11 cellular contexts compared by ENCODE assay signal in the genomic region with DNA sequence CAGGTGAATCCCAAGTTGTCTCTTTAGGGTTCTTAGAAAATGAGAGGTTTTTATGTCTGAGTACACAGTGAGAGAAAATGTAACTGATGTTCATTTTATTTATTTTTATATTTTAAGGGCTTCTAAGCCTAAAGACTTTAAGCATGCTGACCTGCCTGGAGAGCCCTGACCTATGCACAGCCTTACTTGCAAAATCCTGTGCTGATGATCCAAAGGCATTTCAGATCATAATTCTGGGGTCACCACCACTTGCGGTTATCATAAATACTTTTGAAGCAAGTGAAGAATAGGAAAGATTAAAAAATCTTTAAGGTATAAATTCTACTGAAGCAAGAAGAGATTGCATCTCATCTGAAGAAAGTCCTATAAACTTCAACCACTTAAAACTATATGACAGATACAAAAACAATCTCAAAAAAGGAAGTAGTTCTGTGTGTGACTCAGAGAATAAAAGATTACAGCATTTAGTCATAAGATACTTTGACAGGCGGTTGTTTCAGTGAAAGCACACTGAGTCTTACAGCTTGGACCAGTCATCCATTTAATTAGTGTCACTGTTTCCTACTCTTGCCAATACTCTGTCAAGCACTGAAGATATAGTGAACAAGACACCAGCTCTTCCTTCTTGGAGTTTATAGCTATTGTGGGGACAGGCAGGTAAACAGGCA.
A peak's percentile ranks its signal among the peaks of the same experiment; 100 is the strongest.
DNase-seq lines count a peak whose midpoint lies in the region; ATAC-seq, FAIRE-seq and TF ChIP-seq lines count a peak whose summit lies in the region.
"Had no signal": no experiment of that assay in that cellular context is flagged by ENCODE, and none has a peak within 500 bp of the region (broad histone marks: within the 10 kb centered on the region; RNA-seq: fewer than 3 reads in every experiment).

No MANE protein-coding gene starts in this region.

- H3K9me3 Mint-ChIP-seq in activated T-helper 17 cell treated with anti-CD3 and anti-CD28 coated beads, Interleukin-2, amount 50 U/mL, for 72 hours: no peaks in the 10 kb centered on the region
- H3K9me3 Mint-ChIP-seq in immature natural killer cell: no peaks in the 10 kb centered on the region

- no peaks in the 10 kb centered on the region for H3K36me3 Mint-ChIP-seq in activated T-helper 17 cell treated with anti-CD3 and anti-CD28 coated beads, Interleukin-2, amount 50 U/mL, for 72 hours (ENCODE audit: low read depth)
- H3K36me3 Mint-ChIP-seq in immature natural killer cell: peaks cover 0 to 4% (median 0%) of the 10 kb centered on the region in 3 donors
- H3K36me3 Mint-ChIP-seq: neural progenitor cell had no signal

- no peak overlapping the region for H3K4me3 ChIP-seq in Peyer's patch
- H3K4me3 ChIP-seq: esophagus squamous epithelium, neural progenitor cell had no signal

- TF ChIP-seq CTCF in Peyer's patch (IDR thresholded peaks at IDR 0.05): no peak

- H3K36me3 ChIP-seq in Peyer's patch: no peaks in the 10 kb centered on the region
- H3K36me3 ChIP-seq: esophagus squamous epithelium, neural progenitor cell had no signal

- TF ChIP-seq POLR2A in Peyer's patch (IDR thresholded peaks at IDR 0.05): no peak

- no peaks in the 10 kb centered on the region for H3K27me3 Mint-ChIP-seq in activated T-helper 17 cell treated with anti-CD3 and anti-CD28 coated beads, Interleukin-2, amount 50 U/mL, for 72 hours
- H3K27me3 Mint-ChIP-seq in immature natural killer cell (ENCODE audit: low read depth in 3 of 3): peaks cover 0 to 3% (median 1%) of the 10 kb centered on the region in 3 donors

- peak overlapping the region; percentile 18 for H3K4me3 Mint-ChIP-seq in activated T-helper 17 cell treated with anti-CD3 and anti-CD28 coated beads, Interleukin-2, amount 50 U/mL, for 72 hours
- H3K4me3 Mint-ChIP-seq in immature natural killer cell: no peak overlapping the region
- H3K4me3 Mint-ChIP-seq: neural progenitor cell had no signal

- H3K27me3 ChIP-seq in Peyer's patch: no peaks in the 10 kb centered on the region
- H3K27me3 ChIP-seq: esophagus squamous epithelium, neural progenitor cell had no signal

- H3K27ac ChIP-seq in Peyer's patch: peak overlapping the region in 1 of 4 donors; percentile 45
- H3K27ac ChIP-seq: neural progenitor cell had no signal

- H3K9me3 ChIP-seq in Peyer's patch: no peaks in the 10 kb centered on the region
- H3K9me3 ChIP-seq: esophagus squamous epithelium had no signal

- DNase-seq in AG08396 (ENCODE audit: low spot score) (peak; percentile 11), HTR-8/SVneo (ENCODE audit: insufficient read length, low spot score) (peak; percentile 38), kidney glomerular epithelial cell (lab: John Stamatoyannopoulos, UW) (peak; percentile 71), immature natural killer cell (no peak), Peyer's patch (no peak), KG1 (lab: John Stamatoyannopoulos, UW) (no peak)
- no peak for DNase-seq in stimulated activated CD4-positive, alpha-beta T cell treated with anti-CD3 and anti-CD28 coated beads, Interleukin-4, amount 100 ng/mL, for 4 hours
- DNase-seq: esophagus squamous epithelium, NCI-H774 had no signal

- H3K4me1 Mint-ChIP-seq in activated T-helper 17 cell treated with anti-CD3 and anti-CD28 coated beads, Interleukin-2, amount 50 U/mL, for 72 hours: peaks cover 6% of the 10 kb centered on the region
- H3K4me1 Mint-ChIP-seq in immature natural killer cell: no peaks in the 10 kb centered on the region

- no peaks in the 10 kb centered on the region for H3K4me1 ChIP-seq in Peyer's patch
- H3K4me1 ChIP-seq: neural progenitor cell had no signal

- no peak for FAIRE-seq in HTR-8/SVneo (lab: Jason Lieb, UNC)

- peak; percentile 97 for ATAC-seq in activated T-helper 17 cell treated with anti-CD3 and anti-CD28 coated beads, Interleukin-2, amount 50 U/mL, for 72 hours (replicated peaks)

- peak overlapping the region; percentile 85 for H3K27ac Mint-ChIP-seq in activated T-helper 17 cell treated with anti-CD3 and anti-CD28 coated beads, Interleukin-2, amount 50 U/mL, for 72 hours
- H3K27ac Mint-ChIP-seq in immature natural killer cell: no peak overlapping the region
- H3K27ac Mint-ChIP-seq: neural progenitor cell had no signal

Comparison
In these comparisons a context has a peak if more than half of its experiments do, and no peak if none do; other contexts are left out.
1. DNase-seq: peak in AG08396 (single experiment), HTR-8/SVneo (single experiment) and kidney glomerular epithelial cell (single experiment); none in stimulated activated CD4-positive, alpha-beta T cell treated with anti-CD3 and anti-CD28 coated beads, Interleukin-4, amount 100 ng/mL, for 4 hours (0 of 2), immature natural killer cell (0 of 3), Peyer's patch (0 of 3) and KG1 (single experiment).